Comparison of ENCODE assay signal across 25 cellular contexts in the genomic region with DNA sequence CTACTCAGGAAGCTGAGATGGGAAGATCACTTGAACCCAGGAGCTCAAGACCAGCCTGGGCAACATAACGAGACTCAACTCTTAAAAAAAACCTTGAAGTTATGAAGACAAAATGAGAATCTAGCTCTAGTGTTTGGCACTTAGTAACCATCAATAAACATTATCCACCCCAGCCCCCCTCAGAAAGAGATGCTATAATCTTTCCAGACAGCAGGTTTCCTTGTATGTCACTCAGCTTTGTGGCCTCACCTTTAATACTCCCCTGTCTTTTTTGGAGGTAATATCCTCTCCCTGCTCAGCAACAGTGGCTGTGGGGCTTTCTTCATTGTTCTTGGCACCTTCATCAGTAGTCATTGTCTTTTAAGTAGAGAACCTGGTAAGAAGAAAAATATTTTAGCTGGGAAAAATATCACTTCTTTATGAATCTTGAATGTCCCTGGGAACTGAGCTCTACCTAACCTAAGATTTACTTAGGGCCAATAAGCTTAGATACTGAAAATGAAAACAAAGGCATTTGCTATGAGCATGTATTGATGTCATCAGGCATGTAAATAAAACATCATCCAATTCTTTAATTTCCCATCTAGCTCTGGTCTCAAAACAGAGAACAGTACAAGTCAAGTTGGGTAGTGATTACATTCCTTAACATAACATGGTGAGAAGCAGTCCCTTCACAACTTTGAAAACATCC. TPM values are rescaled to one million over a fixed set of nuclear protein-coding genes. Genes with fewer than 3 reads are reported as not detected.
DNase-seq lines count a peak whose midpoint lies in the region; ATAC-seq and TF ChIP-seq lines count a peak whose summit lies in the region.
"Had no signal": no experiment of that assay in that cellular context is flagged by ENCODE, and none has a peak within 500 bp of the region (broad histone marks: within the 10 kb centered on the region; RNA-seq: fewer than 3 reads in every experiment).

No MANE protein-coding gene starts in this region.

- intact Hi-C loops in lower leg skin (cut with DNase I; ENCODE audit: low total_unique reads): no loop called here

- peaks cover 16 to 17% of the 10 kb centered on the region in 2 donors for H3K4me1 Mint-ChIP-seq in effector memory CD8-positive, alpha-beta T cell (ENCODE audit: low read depth in 2 of 2)

- peak; percentile 75 for DNase-seq in NCI-H82 (lab: John Stamatoyannopoulos, UW)
- no peak for DNase-seq in NCI-H82 treated with DMSO at 0.1 percent for 48 hours (lab: John Stamatoyannopoulos, UW; ENCODE audit: unreplicated experiment)
- DNase-seq in stimulated activated naive CD4-positive, alpha-beta T cell (lab: John Stamatoyannopoulos, UW): peak in 4 of 6 experiments; percentile 14 to 30 (median 16)
- no peak for DNase-seq in stimulated activated naive CD4-positive, alpha-beta T cell treated with Interleukin-2 at 50 U/mL for 16 hours (lab: John Stamatoyannopoulos, UW)
- no peak for DNase-seq in effector memory CD8-positive, alpha-beta T cell
- no peak for DNase-seq in lower leg skin (ENCODE audit: low spot score in 2 of 2)
- DNase-seq: 8988T; activated CD4-positive, alpha-beta T cell treated with anti-CD3 and anti-CD28 coated beads for 48 hours; AML-193; body of pancreas; Caco-2; endodermal cell; esophagus squamous epithelium; GM23248; NCI-H1105; NCI-H2029; NCI-H2227 treated with DMSO at 0.1 percent for 48 hours; Right ventricle myocardium superior had no signal

- no peak for TF ChIP-seq CTCF in lower leg skin (IDR thresholded peaks at IDR 0.05)

- no peaks in the 10 kb centered on the region for H3K9me3 Mint-ChIP-seq in effector memory CD8-positive, alpha-beta T cell
- H3K9me3 Mint-ChIP-seq: endodermal cell; stimulated activated effector memory CD8-positive, alpha-beta T cell treated with anti-CD3 and anti-CD28 coated beads, Interleukin-12 subunit alpha, Interleukin-12 subunit beta, amount 100 ng/mL, for 72 hours had no signal

- TF ChIP-seq POLR2A in lower leg skin (IDR thresholded peaks at IDR 0.05): no peak

- peak; percentile 66 for ATAC-seq in effector memory CD8-positive, alpha-beta T cell (replicated peaks)
- ATAC-seq in GM18861 (IDR thresholded peaks at IDR 0.05; ENCODE audit: unreplicated experiment): no peak
- no peak for ATAC-seq in GM19351 (IDR thresholded peaks at IDR 0.05; ENCODE audit: unreplicated experiment)
- ATAC-seq: body of pancreas; HepG2; stimulated activated effector memory CD8-positive, alpha-beta T cell treated with anti-CD3 and anti-CD28 coated beads, Interleukin-12 subunit alpha, Interleukin-12 subunit beta, amount 100 ng/mL, for 72 hours had no signal

- no peak overlapping the region for H3K4me3 Mint-ChIP-seq in effector memory CD8-positive, alpha-beta T cell
- H3K4me3 Mint-ChIP-seq: endodermal cell; stimulated activated effector memory CD8-positive, alpha-beta T cell treated with anti-CD3 and anti-CD28 coated beads, Interleukin-12 subunit alpha, Interleukin-12 subunit beta, amount 100 ng/mL, for 72 hours had no signal

- peak overlapping the region; percentile 2 to 82 for H3K27ac Mint-ChIP-seq in effector memory CD8-positive, alpha-beta T cell
- H3K27ac Mint-ChIP-seq: endodermal cell; stimulated activated effector memory CD8-positive, alpha-beta T cell treated with anti-CD3 and anti-CD28 coated beads, Interleukin-12 subunit alpha, Interleukin-12 subunit beta, amount 100 ng/mL, for 72 hours had no signal

- peaks cover 44% of the 10 kb centered on the region for H3K36me3 Mint-ChIP-seq in effector memory CD8-positive, alpha-beta T cell (ENCODE audit: insufficient read depth)

- WGBS in lower leg skin, 2 donors: 97 to 100% methylated on average over 1 of the region's 1 CpG

- H3K27me3 Mint-ChIP-seq in effector memory CD8-positive, alpha-beta T cell: no peaks in the 10 kb centered on the region

- no peak overlapping the region for H3K4me3 ChIP-seq in lower leg skin (ENCODE audit: low read depth, poor library complexity, severe bottlenecking)
- H3K4me3 ChIP-seq: body of pancreas, coronary artery, esophagus squamous epithelium, GM23248, prostate gland, thoracic aorta had no signal

RNA-seq across cellular contexts. Expression of a gene that starts 46.1 kb away (rescaled TPM):
- 100 to 1,000 TPM; 166 to 278 (median 238) TPM for total RNA-seq in lower leg skin

Comparison
In these comparisons a context has a peak if more than half of its experiments do, and no peak if none do; other contexts are left out.
1. DNase-seq: peak in NCI-H82 (single experiment) and stimulated activated naive CD4-positive, alpha-beta T cell (4 of 6); none in NCI-H82 treated with DMSO at 0.1 percent for 48 hours (single experiment), stimulated activated naive CD4-positive, alpha-beta T cell treated with Interleukin-2 at 50 U/mL for 16 hours (single experiment), effector memory CD8-positive, alpha-beta T cell (0 of 3) and lower leg skin (0 of 2).